In the genomic region with DNA sequence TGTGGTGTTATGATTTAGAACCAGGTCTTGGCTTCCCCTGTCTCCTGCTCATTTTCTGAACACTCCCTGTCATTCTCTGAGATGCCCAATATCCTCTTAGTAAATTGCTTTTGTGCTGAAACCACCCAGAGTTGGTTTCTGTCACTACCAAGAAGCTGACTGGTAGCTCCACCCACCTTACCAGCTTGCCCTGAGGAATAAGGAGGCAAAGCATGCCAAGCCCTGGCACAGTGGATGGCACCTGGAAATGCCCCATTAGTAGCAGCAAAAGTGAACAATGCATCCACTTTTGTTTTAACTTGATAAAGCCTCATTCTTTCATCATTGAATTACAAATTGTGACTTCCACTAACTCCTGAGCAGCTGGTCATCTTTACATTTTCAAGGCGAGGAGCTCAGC, we compare ENCODE assay signal across 30 cellular contexts.
"Had no signal": no experiment of that assay in that cellular context is flagged by ENCODE, and none has a peak within 500 bp of the region (broad histone marks: within the 10 kb centered on the region; RNA-seq: fewer than 3 reads in every experiment).

No MANE protein-coding gene starts in this region.

- ATAC-seq: naive thymus-derived CD8-positive, alpha-beta T cell; natural killer cell treated with Interleukin-12 subunit alpha and Interleukin-12 subunit beta and Interleukin-15 and Interleukin-18, amount 100 ng/mL, for 72 hours; psoas muscle; right cardiac atrium; right lobe of liver; stimulated activated effector memory CD8-positive, alpha-beta T cell treated with anti-CD3 and anti-CD28 coated beads, Interleukin-12 subunit alpha, Interleukin-12 subunit beta, amount 100 ng/mL, for 72 hours; stimulated activated naive CD8-positive, alpha-beta T cell treated with anti-CD3 and anti-CD28 coated beads, Interleukin-15, amount 100 ng/mL, for 72 hours; stimulated activated naive CD8-positive, alpha-beta T cell treated with anti-CD3 and anti-CD28 coated beads, Interleukin-15, Interleukin-2, amounts not matched to agents 100 U/mL and 50 U/mL, for 24 hours; upper lobe of right lung had no signal

- H3K36me3 Mint-ChIP-seq: naive B cell; naive thymus-derived CD8-positive, alpha-beta T cell; natural killer cell treated with Interleukin-12 subunit alpha and Interleukin-12 subunit beta and Interleukin-15 and Interleukin-18, amount 100 ng/mL, for 72 hours; stimulated activated effector memory CD8-positive, alpha-beta T cell treated with anti-CD3 and anti-CD28 coated beads, Interleukin-12 subunit alpha, Interleukin-12 subunit beta, amount 100 ng/mL, for 72 hours; type B pancreatic cell had no signal

- H3K79me2 ChIP-seq: parathyroid adenoma had no signal

- FAIRE-seq: small intestine had no signal

- H3K27ac Mint-ChIP-seq: naive B cell; naive thymus-derived CD8-positive, alpha-beta T cell; natural killer cell treated with Interleukin-12 subunit alpha and Interleukin-12 subunit beta and Interleukin-15 and Interleukin-18, amount 100 ng/mL, for 72 hours; progenitor cell of endocrine pancreas; stimulated activated effector memory CD8-positive, alpha-beta T cell treated with anti-CD3 and anti-CD28 coated beads, Interleukin-12 subunit alpha, Interleukin-12 subunit beta, amount 100 ng/mL, for 72 hours; stimulated activated naive CD8-positive, alpha-beta T cell treated with anti-CD3 and anti-CD28 coated beads, Interleukin-15, amount 100 ng/mL, for 72 hours; type B pancreatic cell had no signal

- H3K27me3 ChIP-seq: ovary, right lobe of liver, sigmoid colon, suprapubic skin, testis, tibial artery, transverse colon, upper lobe of right lung, uterus had no signal

- H3K36me3 ChIP-seq: neutrophil, ovary, right lobe of liver, sigmoid colon, suprapubic skin, tibial artery, transverse colon, upper lobe of right lung, uterus had no signal

- H3K4me3 ChIP-seq: ovary, psoas muscle, right lobe of liver, sigmoid colon, suprapubic skin, testis, tibial artery, transverse colon, upper lobe of right lung, uterus had no signal

- H3K9me3 Mint-ChIP-seq: natural killer cell treated with Interleukin-12 subunit alpha and Interleukin-12 subunit beta and Interleukin-15 and Interleukin-18, amount 100 ng/mL, for 72 hours; stimulated activated effector memory CD8-positive, alpha-beta T cell treated with anti-CD3 and anti-CD28 coated beads, Interleukin-12 subunit alpha, Interleukin-12 subunit beta, amount 100 ng/mL, for 72 hours; stimulated activated naive CD8-positive, alpha-beta T cell treated with anti-CD3 and anti-CD28 coated beads, Interleukin-15, amount 100 ng/mL, for 72 hours; type B pancreatic cell had no signal

- H3K4me1 ChIP-seq: parathyroid adenoma, right lobe of liver, sigmoid colon, suprapubic skin, testis, tibial artery, transverse colon, upper lobe of right lung, uterus had no signal

- H3K27ac ChIP-seq: neutrophil, ovary, parathyroid adenoma, psoas muscle, right lobe of liver, sigmoid colon, suprapubic skin, testis, tibial artery, transverse colon, upper lobe of right lung, uterus had no signal

- H3K4me3 Mint-ChIP-seq: naive B cell; naive thymus-derived CD8-positive, alpha-beta T cell; natural killer cell treated with Interleukin-12 subunit alpha and Interleukin-12 subunit beta and Interleukin-15 and Interleukin-18, amount 100 ng/mL, for 72 hours; stimulated activated effector memory CD8-positive, alpha-beta T cell treated with anti-CD3 and anti-CD28 coated beads, Interleukin-12 subunit alpha, Interleukin-12 subunit beta, amount 100 ng/mL, for 72 hours; stimulated activated naive CD8-positive, alpha-beta T cell treated with anti-CD3 and anti-CD28 coated beads, Interleukin-15, amount 100 ng/mL, for 72 hours; type B pancreatic cell had no signal

- H3K9me3 ChIP-seq: neutrophil, ovary, psoas muscle, right lobe of liver, sigmoid colon, suprapubic skin, testis, tibial artery, transverse colon, upper lobe of right lung, uterus had no signal

- H3K4me1 Mint-ChIP-seq: naive B cell; naive thymus-derived CD8-positive, alpha-beta T cell; stimulated activated effector memory CD8-positive, alpha-beta T cell treated with anti-CD3 and anti-CD28 coated beads, Interleukin-12 subunit alpha, Interleukin-12 subunit beta, amount 100 ng/mL, for 72 hours; stimulated activated naive CD8-positive, alpha-beta T cell treated with anti-CD3 and anti-CD28 coated beads, Interleukin-15, amount 100 ng/mL, for 72 hours had no signal

- H2AFZ ChIP-seq: parathyroid adenoma had no signal

- DNase-seq: naive B cell; naive thymus-derived CD8-positive, alpha-beta T cell; occipital lobe; posterior cingulate gyrus; psoas muscle; right cardiac atrium; right lobe of liver; sigmoid colon; small intestine; stimulated activated CD4-positive, alpha-beta T cell treated with anti-CD3 and anti-CD28 coated beads, Interleukin-15, amount 100 ng/mL, for 24 hours; stimulated activated CD4-positive, alpha-beta T cell treated with anti-CD3 and anti-CD28 coated beads, Interleukin-2, amount 100 ng/mL, for 24 hours; stimulated activated CD4-positive, alpha-beta T cell treated with anti-CD3 and anti-CD28 coated beads, Interleukin-2, amount 100 ng/mL, for 48 hours; stimulated activated CD4-positive, alpha-beta T cell treated with anti-CD3 and anti-CD28 coated beads, Interleukin-4, amount 100 ng/mL, for 24 hours; stimulated activated naive CD4-positive, alpha-beta T cell; stimulated activated naive CD8-positive, alpha-beta T cell treated with anti-CD3 and anti-CD28 coated beads, Interleukin-15, amount 100 ng/mL, for 72 hours; stimulated activated naive CD8-positive, alpha-beta T cell treated with anti-CD3 and anti-CD28 coated beads, Interleukin-15, Interleukin-2, amounts not matched to agents 100 U/mL and 50 U/mL, for 24 hours; substantia nigra; testis; transverse colon; upper lobe of right lung; uterus had no signal

- H3K9ac ChIP-seq: parathyroid adenoma had no signal
